13 cellular contexts compared by ENCODE assay signal in the genomic region with DNA sequence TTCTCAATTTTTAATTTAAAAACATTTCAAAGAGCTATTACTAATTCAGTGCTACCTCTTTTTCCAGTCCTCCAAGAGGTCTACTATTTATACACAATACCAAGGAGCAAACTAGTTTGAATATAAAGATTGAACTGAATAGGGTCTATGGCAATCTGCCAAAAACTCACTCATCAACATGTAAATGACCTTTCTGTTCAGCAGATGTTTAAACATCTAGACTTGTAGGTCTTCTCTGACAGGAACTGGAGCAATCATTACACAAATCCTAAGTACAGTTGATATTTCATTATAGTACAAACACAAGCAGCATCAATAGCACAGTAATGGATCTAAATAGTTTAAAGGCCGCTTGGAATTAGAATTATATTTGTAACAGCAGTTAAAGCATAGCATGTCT. TPM values are rescaled to one million over a fixed set of nuclear protein-coding genes. Genes with fewer than 3 reads are reported as not detected.
DNase-seq lines count a peak whose midpoint lies in the region; ATAC-seq and TF ChIP-seq lines count a peak whose summit lies in the region.
"Had no signal": no experiment of that assay in that cellular context is flagged by ENCODE, and none has a peak within 500 bp of the region (broad histone marks: within the 10 kb centered on the region; RNA-seq: fewer than 3 reads in every experiment).

No MANE protein-coding gene starts in this region.

- H3K4me3 ChIP-seq in cardiac muscle cell = no peak overlapping the region
- H3K4me3 ChIP-seq in ovary = no peak overlapping the region

- no peaks in the 10 kb centered on the region for H3K27me3 ChIP-seq in cardiac muscle cell
- no peaks in the 10 kb centered on the region for H3K27me3 ChIP-seq in ovary
- H3K27me3 ChIP-seq: brain microvascular endothelial cell, foreskin keratinocyte had no signal

- H3K27ac ChIP-seq in cardiac muscle cell (peak overlapping the region; percentile 2), ovary (no peak overlapping the region)
- H3K27ac ChIP-seq: brain microvascular endothelial cell, foreskin keratinocyte, parathyroid adenoma had no signal

- DNase-seq in cardiac muscle cell (ENCODE audit: low read depth in 1 of 2, low spot score in 1 of 2) = no peak
- DNase-seq in left cardiac atrium = no peak
- peak; percentile 12 to 70 for DNase-seq in NCI-H187 (lab: John Stamatoyannopoulos, UW)
- peak; percentile 26 for DNase-seq in RPMI7951 (ENCODE audit: low read depth)
- DNase-seq in ovary = no peak
- no peak for DNase-seq in occipital lobe (lab: John Stamatoyannopoulos, UW)
- DNase-seq: activated naive CD4-positive, alpha-beta T cell treated with anti-CD3 and anti-CD28 coated beads, Interleukin-2, amount 50 U/mL, for 16 hours; brain microvascular endothelial cell; effector memory CD8-positive, alpha-beta T cell; foreskin keratinocyte had no signal

- no peak for TF ChIP-seq CTCF in cardiac muscle cell (IDR thresholded peaks at IDR 0.05; ENCODE audit: low read depth, low read length)
- no peak for TF ChIP-seq CTCF in ovary (IDR thresholded peaks at IDR 0.05)

- H3K9me3 ChIP-seq in cardiac muscle cell (ENCODE audit: low read depth) = no peaks in the 10 kb centered on the region
- no peaks in the 10 kb centered on the region for H3K9me3 ChIP-seq in ovary

- TF ChIP-seq EP300 in ovary (IDR thresholded peaks at IDR 0.05) = no peak

- no peak for TF ChIP-seq POLR2A in ovary (IDR thresholded peaks at IDR 0.05)

- H3K36me3 ChIP-seq in cardiac muscle cell (peaks cover 76% of the 10 kb centered on the region), ovary (no peaks in the 10 kb centered on the region)

- 82 to 91% (median 90%) methylated on average over 1 of the region's 1 CpG for WGBS in ovary, 3 donors

- intact Hi-C loops in left cardiac atrium (cut with DNase I) = no loop called here
- intact Hi-C loops in ovary (cut with DNase I) = no loop called here

- ATAC-seq in left cardiac atrium (no peak), HG03432 (IDR thresholded peaks at IDR 0.05; ENCODE audit: unreplicated experiment) (no peak), GM21825 (IDR thresholded peaks at IDR 0.05; ENCODE audit: unreplicated experiment) (no peak)
- ATAC-seq: effector memory CD8-positive, alpha-beta T cell; foreskin keratinocyte had no signal

- no peaks in the 10 kb centered on the region for H3K4me1 ChIP-seq in cardiac muscle cell (ENCODE audit: low read depth)
- H3K4me1 ChIP-seq in ovary (ENCODE audit: insufficient read depth) = no peaks in the 10 kb centered on the region
- H3K4me1 ChIP-seq: foreskin keratinocyte, parathyroid adenoma had no signal

RNA-seq across cellular contexts. Expression of a gene that starts 10.9 kb away (rescaled TPM):
- total RNA-seq in cardiac muscle cell = 87.3 and 112 TPM in 2 replicates
- polyA plus RNA-seq in cardiac muscle cell = 151 and 166 TPM in 2 replicates
- total RNA-seq in left cardiac atrium = 10 to 100 TPM; 83.1 to 84.9 TPM
- 179 and 192 TPM in 2 replicates for total RNA-seq in RPMI7951 (2014; rRNA removed; shearing (Covaris generic))
- 100 to 1,000 TPM in 1 of 7 donors, 10 to 100 TPM in 6; 55.0 to 108 (median 95.7) TPM for total RNA-seq in ovary
- polyA plus RNA-seq in ovary = 100 to 1,000 TPM in 1 of 2 donors, 10 to 100 TPM in 1; 38.2 to 115 TPM
- total RNA-seq in occipital lobe = 86.3 TPM

RNA-seq across cellular contexts. Expression of a gene that starts 34.8 kb away (rescaled TPM):
- total RNA-seq in cardiac muscle cell = 63.4 and 71.1 TPM in 2 replicates
- 81.4 and 89.2 TPM in 2 replicates for polyA plus RNA-seq in cardiac muscle cell
- total RNA-seq in left cardiac atrium = 10 to 100 TPM; 57.2 to 64.3 TPM
- 188 and 190 TPM in 2 replicates for total RNA-seq in RPMI7951 (2014; rRNA removed; shearing (Covaris generic))
- 10 to 100 TPM; 33.0 to 41.7 (median 36.8) TPM for total RNA-seq in ovary
- polyA plus RNA-seq in ovary = 10 to 100 TPM; 35.9 to 51.6 TPM
- total RNA-seq in occipital lobe = 62.4 TPM

Comparison
In these comparisons a context has a peak if more than half of its experiments do, and no peak if none do; other contexts are left out.
1. DNase-seq: peak in NCI-H187 (2 of 2) and RPMI7951 (single experiment); none in cardiac muscle cell (0 of 2), left cardiac atrium (single experiment), ovary (0 of 5) and occipital lobe (single experiment).